Comparison of ENCODE assay signal across 8 cellular contexts in the genomic region with DNA sequence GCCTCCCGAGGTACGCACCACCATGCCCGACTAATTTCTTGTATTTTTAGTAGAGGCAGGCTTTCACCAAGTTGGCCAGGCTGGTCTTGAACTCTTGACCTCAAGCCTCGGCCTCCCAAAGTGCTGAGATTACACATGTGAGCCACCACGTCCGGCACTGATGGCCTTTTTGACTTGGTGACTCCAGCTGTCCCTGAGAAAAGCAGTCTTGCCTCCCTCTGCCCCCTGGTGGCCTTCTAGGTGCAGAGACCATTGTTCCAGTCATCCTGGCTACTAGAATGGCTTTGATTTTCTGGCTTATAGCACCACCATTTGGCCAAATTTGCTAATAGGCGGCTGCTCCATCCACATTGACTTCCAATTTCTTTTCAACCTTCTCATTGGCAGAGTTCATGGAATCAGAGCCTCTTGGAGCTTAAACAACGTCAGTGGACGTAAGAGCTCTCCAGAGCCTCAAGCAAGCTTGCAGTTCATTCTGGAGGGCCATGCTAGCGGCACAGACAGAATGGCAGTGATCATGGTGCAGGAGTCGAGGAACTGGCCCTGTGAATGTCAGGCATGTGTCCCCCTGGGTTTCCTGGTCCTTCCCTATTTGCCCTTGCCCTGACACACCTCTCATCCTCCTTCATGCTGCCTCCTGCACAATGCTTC. TPM values are rescaled to one million over a fixed set of nuclear protein-coding genes. Genes with fewer than 3 reads are reported as not detected.
A peak's percentile ranks its signal among the peaks of the same experiment; 100 is the strongest.
DNase-seq lines count a peak whose midpoint lies in the region; ATAC-seq and TF ChIP-seq lines count a peak whose summit lies in the region.

No MANE protein-coding gene starts in this region.

- TF ChIP-seq CTCF in fibroblast of lung (conservative IDR thresholded peaks at IDR 0.05 in 1 of 2, IDR thresholded peaks at IDR 0.05 in 1 of 2; ENCODE audit: low read depth in 1 of 2, low read length in 2 of 2) (peak; percentile 99 to 100), nephron progenitor cell (IDR thresholded peaks at IDR 0.05) (peak; percentile 98)

- no peaks in the 10 kb centered on the region for H3K4me1 ChIP-seq in CD4-positive, CD25-positive, alpha-beta regulatory T cell (ENCODE audit: control insufficient read depth, insufficient read depth, low read length, poor library complexity, severe bottlenecking)
- H3K4me1 ChIP-seq in fibroblast of lung (ENCODE audit: control insufficient read depth, extremely low read depth, insufficient read depth, low read length), result peaks cover 3% of the 10 kb centered on the region

- H3K4me2 ChIP-seq in fibroblast of lung (ENCODE audit: extremely low read depth, insufficient read depth, low read length), result no peak overlapping the region

- no peaks in the 10 kb centered on the region for H3K9me3 Mint-ChIP-seq in CD4-positive, CD25-positive, alpha-beta regulatory T cell
- H3K9me3 Mint-ChIP-seq in activated T-cell treated with anti-CD3 and anti-CD28 coated beads, Interleukin-2, amount 50 U/mL, for 4 hours, result no peaks in the 10 kb centered on the region
- H3K9me3 Mint-ChIP-seq in nephron progenitor cell, result no peaks in the 10 kb centered on the region

- ATAC-seq in CD4-positive, CD25-positive, alpha-beta regulatory T cell (ENCODE audit: low read depth in 2 of 2), result peak; percentile 87 to 88
- peak; percentile 73 for ATAC-seq in GM21447 (IDR thresholded peaks at IDR 0.05; ENCODE audit: unreplicated experiment)
- peak; percentile 94 to 95 for ATAC-seq in activated T-cell treated with anti-CD3 and anti-CD28 coated beads, Interleukin-2, amount 50 U/mL, for 4 hours

- H3K4me3 ChIP-seq in CD4-positive, CD25-positive, alpha-beta regulatory T cell (ENCODE audit: low read depth, low read length), result no peak overlapping the region
- no peak overlapping the region for H3K4me3 ChIP-seq in fibroblast of lung (replicated peaks in 1 of 4; ENCODE audit: control extremely low read depth in 1 of 4, insufficient read depth in 1 of 4, low read depth in 3 of 4, low read length in 4 of 4)

- DNase-seq in CD4-positive, CD25-positive, alpha-beta regulatory T cell, result peak; percentile 70 to 88 (median 80)
- DNase-seq in M059J (ENCODE audit: low read depth), result peak; percentile 92
- DNase-seq in RKO (ENCODE audit: low spot score), result peak; percentile 94
- DNase-seq in activated T-cell treated with anti-CD3 and anti-CD28 coated beads, Interleukin-2, amount 50 U/mL, for 4 hours, result peak; percentile 74
- DNase-seq in fibroblast of lung (ENCODE audit: low read depth in 2 of 2), result peak; percentile 76 to 92
- peak; percentile 89 for DNase-seq in nephron progenitor cell
- DNase-seq in stimulated activated naive CD4-positive, alpha-beta T cell treated with Interleukin-2 at 50 U/mL for 16 hours (lab: John Stamatoyannopoulos, UW), result peak; percentile 72

- no peak overlapping the region for H3K9ac ChIP-seq in fibroblast of lung (ENCODE audit: insufficient read depth, low read length)

- H3K27me3 Mint-ChIP-seq in CD4-positive, CD25-positive, alpha-beta regulatory T cell, result peaks cover 32% of the 10 kb centered on the region
- peaks cover 41% of the 10 kb centered on the region for H3K27me3 Mint-ChIP-seq in activated T-cell treated with anti-CD3 and anti-CD28 coated beads, Interleukin-2, amount 50 U/mL, for 4 hours (ENCODE audit: low read depth)
- peaks cover 8% of the 10 kb centered on the region for H3K27me3 Mint-ChIP-seq in nephron progenitor cell (ENCODE audit: low read depth, poor library complexity)

- H3K4me3 Mint-ChIP-seq in CD4-positive, CD25-positive, alpha-beta regulatory T cell, result no peak overlapping the region
- no peak overlapping the region for H3K4me3 Mint-ChIP-seq in activated T-cell treated with anti-CD3 and anti-CD28 coated beads, Interleukin-2, amount 50 U/mL, for 4 hours
- H3K4me3 Mint-ChIP-seq in nephron progenitor cell, result no peak overlapping the region

- peak overlapping the region; percentile 45 for H2AFZ ChIP-seq in fibroblast of lung (ENCODE audit: low read length)

- H3K27ac ChIP-seq in CD4-positive, CD25-positive, alpha-beta regulatory T cell (ENCODE audit: insufficient read depth, low read length, poor library complexity, severe bottlenecking), result no peak overlapping the region
- H3K27ac ChIP-seq in fibroblast of lung (ENCODE audit: insufficient read depth, low read length), result no peak overlapping the region

- H3K4me1 Mint-ChIP-seq in CD4-positive, CD25-positive, alpha-beta regulatory T cell, result no peaks in the 10 kb centered on the region
- peaks cover 2% of the 10 kb centered on the region for H3K4me1 Mint-ChIP-seq in activated T-cell treated with anti-CD3 and anti-CD28 coated beads, Interleukin-2, amount 50 U/mL, for 4 hours (ENCODE audit: low read depth)
- H3K4me1 Mint-ChIP-seq in nephron progenitor cell, result peaks cover 43% of the 10 kb centered on the region

- H3K27me3 ChIP-seq in CD4-positive, CD25-positive, alpha-beta regulatory T cell (ENCODE audit: control insufficient read depth, insufficient read depth, low read length), result peaks cover 4% of the 10 kb centered on the region
- H3K27me3 ChIP-seq in fibroblast of lung (ENCODE audit: control insufficient read depth, insufficient read depth, low read length), result peaks cover 3% of the 10 kb centered on the region

- H3K79me2 ChIP-seq in fibroblast of lung (ENCODE audit: control insufficient read depth, insufficient read depth, low read length), result no peaks in the 10 kb centered on the region

- H3K27ac Mint-ChIP-seq in CD4-positive, CD25-positive, alpha-beta regulatory T cell, result no peak overlapping the region
- H3K27ac Mint-ChIP-seq in nephron progenitor cell, result no peak overlapping the region

- peaks cover 3% of the 10 kb centered on the region for H3K36me3 Mint-ChIP-seq in CD4-positive, CD25-positive, alpha-beta regulatory T cell
- no peaks in the 10 kb centered on the region for H3K36me3 Mint-ChIP-seq in activated T-cell treated with anti-CD3 and anti-CD28 coated beads, Interleukin-2, amount 50 U/mL, for 4 hours (ENCODE audit: insufficient read depth)
- no peaks in the 10 kb centered on the region for H3K36me3 Mint-ChIP-seq in nephron progenitor cell (ENCODE audit: low read depth)

- H3K9me3 ChIP-seq in CD4-positive, CD25-positive, alpha-beta regulatory T cell (ENCODE audit: control insufficient read depth in 2 of 2, low read length in 2 of 2), result no peaks in the 10 kb centered on the region
- no peaks in the 10 kb centered on the region for H3K9me3 ChIP-seq in fibroblast of lung (ENCODE audit: control insufficient read depth, insufficient read depth, low read depth, low read length)

- no peaks in the 10 kb centered on the region for H3K36me3 ChIP-seq in CD4-positive, CD25-positive, alpha-beta regulatory T cell (ENCODE audit: control insufficient read depth, insufficient read depth, low read length)
- H3K36me3 ChIP-seq in fibroblast of lung (ENCODE audit: control insufficient read depth, insufficient read depth, low read length), result no peaks in the 10 kb centered on the region

- no peaks in the 10 kb centered on the region for H4K20me1 ChIP-seq in fibroblast of lung (ENCODE audit: control insufficient read depth, extremely low read depth, insufficient read depth, low read length)

RNA-seq across cellular contexts. Expression of a gene that starts 25.4 kb away (rescaled TPM):
- 506 TPM for total RNA-seq in CD4-positive, CD25-positive, alpha-beta regulatory T cell
- 100 to 1,000 TPM in 2 of 4 donors, 10 to 100 TPM in 2; 71.3 to 116 (median 103) TPM for polyA plus RNA-seq in CD4-positive, CD25-positive, alpha-beta regulatory T cell
- total RNA-seq in M059J (2014; rRNA removed; shearing (Covaris generic)), result 248 and 279 TPM in 2 replicates
- 100 to 1,000 TPM; 617 to 659 (median 632) TPM for total RNA-seq in activated T-cell treated with anti-CD3 and anti-CD28 coated beads, Interleukin-2, amount 50 U/mL, for 4 hours
- total RNA-seq in fibroblast of lung, result 1,180 and 1,819 TPM in 2 replicates
- 380 and 466 TPM in 2 replicates for polyA plus RNA-seq in fibroblast of lung
- 255 and 359 TPM in 2 replicates for polyA plus RNA-seq in fibroblast of lung (2012)
- 698 and 797 TPM in 2 replicates for polyA minus RNA-seq in fibroblast of lung (ENCODE audit: low replicate concordance)

RNA-seq across cellular contexts. Expression of a gene that starts 32.0 kb away (rescaled TPM):
- total RNA-seq in CD4-positive, CD25-positive, alpha-beta regulatory T cell, result 2.4 TPM
- 10 to 100 TPM in 1 of 4 donors, 1 to 10 TPM in 3; 5.8 to 11.2 (median 6.8) TPM for polyA plus RNA-seq in CD4-positive, CD25-positive, alpha-beta regulatory T cell
- total RNA-seq in M059J (2014; rRNA removed; shearing (Covaris generic)), result 643 and 924 TPM in 2 replicates
- total RNA-seq in activated T-cell treated with anti-CD3 and anti-CD28 coated beads, Interleukin-2, amount 50 U/mL, for 4 hours, result 10 to 100 TPM; 11.8 to 15.6 (median 15.0) TPM
- total RNA-seq in fibroblast of lung, result 1.2 and 3.1 TPM in 2 replicates
- 11.8 and 88.0 TPM in 2 replicates for polyA plus RNA-seq in fibroblast of lung
- 15.5 and 101 TPM in 2 replicates for polyA plus RNA-seq in fibroblast of lung (2012)
- polyA minus RNA-seq in fibroblast of lung (ENCODE audit: low replicate concordance), result 32.5 and 171 TPM in 2 replicates

Comparison
In these comparisons a context has a peak if more than half of its experiments do, and no peak if none do; other contexts are left out.
1. RNA of a gene that starts 32.0 kb away (total RNA-seq): 643 to 924 TPM in M059J; 11.8 to 15.6 TPM in activated T-cell treated with anti-CD3 and anti-CD28 coated beads, Interleukin-2, amount 50 U/mL, for 4 hours, 2.4 TPM in CD4-positive, CD25-positive, alpha-beta regulatory T cell (single experiment) and 1.2 to 3.1 TPM in fibroblast of lung; every median in the first group is over 10 times any median in the second.
2. Peak in every context shown above with its lines, with median percentiles within 50 percentile points of each other: ATAC-seq and DNase-seq.